ENCODE assay signal across 11 cellular contexts in the genomic region with DNA sequence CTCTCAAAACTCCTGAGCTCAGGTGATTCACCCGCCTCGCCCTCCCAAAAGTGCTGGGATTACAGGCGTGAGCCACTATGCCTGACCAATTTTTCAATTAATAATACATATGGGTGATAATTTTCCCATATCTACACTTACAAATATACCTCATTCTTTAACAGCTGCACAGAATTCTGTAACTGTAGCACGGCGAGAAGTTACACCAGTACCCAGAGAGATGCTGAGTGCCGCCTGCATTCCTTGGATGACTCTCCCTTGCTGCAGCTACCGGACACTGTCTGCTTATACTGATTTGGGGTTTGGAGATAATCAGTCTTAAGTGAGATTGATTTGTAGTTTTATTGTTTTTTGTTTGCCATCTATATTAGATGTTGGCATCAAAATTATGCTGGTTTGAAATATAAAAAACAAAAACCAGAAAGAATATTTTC. TPM values are rescaled to one million over a fixed set of nuclear protein-coding genes. Genes with fewer than 3 reads are reported as not detected.
DNase-seq lines count a peak whose midpoint lies in the region; ATAC-seq and TF ChIP-seq lines count a peak whose summit lies in the region.
"Had no signal": no experiment of that assay in that cellular context is flagged by ENCODE, and none has a peak within 500 bp of the region (broad histone marks: within the 10 kb centered on the region; RNA-seq: fewer than 3 reads in every experiment).

No MANE protein-coding gene starts in this region.

- no peak for DNase-seq in CD14-positive monocyte (ENCODE audit: low spot score)
- no peak for DNase-seq in effector memory CD8-positive, alpha-beta T cell
- DNase-seq in NCI-H2227 treated with DMSO at 0.1 percent for 48 hours (lab: John Stamatoyannopoulos, UW), result no peak
- DNase-seq in immature natural killer cell, result no peak
- no peak for DNase-seq in AG08396 (ENCODE audit: low spot score)
- DNase-seq: C1 segment of cervical spinal cord, HCEC 1CT had no signal

- peaks cover 29% of the 10 kb centered on the region in 2 donors for H3K36me3 Mint-ChIP-seq in CD14-positive monocyte
- peaks cover 22% of the 10 kb centered on the region for H3K36me3 Mint-ChIP-seq in effector memory CD8-positive, alpha-beta T cell (ENCODE audit: insufficient read depth)
- peaks cover 0 to 5% (median 3%) of the 10 kb centered on the region in 3 donors for H3K36me3 Mint-ChIP-seq in immature natural killer cell

- H3K27ac Mint-ChIP-seq in CD14-positive monocyte (peak overlapping the region in 6 of 7 donors; percentile 68 to 85 (median 79)), immature natural killer cell (no peak overlapping the region)
- peak overlapping the region; percentile 15 to 46 for H3K27ac Mint-ChIP-seq in effector memory CD8-positive, alpha-beta T cell

- H3K4me3 Mint-ChIP-seq in CD14-positive monocyte (peak overlapping the region; percentile 67 to 71), immature natural killer cell (no peak overlapping the region)
- H3K4me3 Mint-ChIP-seq in effector memory CD8-positive, alpha-beta T cell, result peak overlapping the region; percentile 11 to 24
- H3K4me3 Mint-ChIP-seq: brain had no signal

- TF ChIP-seq POLR2A in GM18505 (IDR thresholded peaks at IDR 0.05; ENCODE audit: borderline replicate concordance, extremely low read depth, insufficient read depth, insufficient read length), result no peak

- intact Hi-C loops in CD14-positive monocyte (cut with micrococcal nuclease), result no loop called here

- peaks cover 63% of the 10 kb centered on the region for H3K4me1 Mint-ChIP-seq in CD14-positive monocyte
- peaks cover 41 to 70% of the 10 kb centered on the region in 2 donors for H3K4me1 Mint-ChIP-seq in effector memory CD8-positive, alpha-beta T cell (ENCODE audit: low read depth in 2 of 2)
- peaks cover 42 to 77% of the 10 kb centered on the region in 2 donors for H3K4me1 Mint-ChIP-seq in immature natural killer cell

- no peak for TF ChIP-seq CTCF in CD14-positive monocyte (IDR thresholded peaks at IDR 0.05)

- no peaks in the 10 kb centered on the region for H3K27me3 Mint-ChIP-seq in CD14-positive monocyte (ENCODE audit: low read depth in 3 of 3)
- no peaks in the 10 kb centered on the region for H3K27me3 Mint-ChIP-seq in effector memory CD8-positive, alpha-beta T cell
- peaks cover 0 to 4% (median 2%) of the 10 kb centered on the region in 3 donors for H3K27me3 Mint-ChIP-seq in immature natural killer cell (ENCODE audit: low read depth in 3 of 3)

- H3K9me3 Mint-ChIP-seq in CD14-positive monocyte (peaks cover 0 to 2% (median 0%) of the 10 kb centered on the region in 7 donors), immature natural killer cell (no peaks in the 10 kb centered on the region)
- H3K9me3 Mint-ChIP-seq in effector memory CD8-positive, alpha-beta T cell, result no peaks in the 10 kb centered on the region

- ATAC-seq in GM19395 (IDR thresholded peaks at IDR 0.05; ENCODE audit: unreplicated experiment), result peak; percentile 27
- ATAC-seq in HG03432 (IDR thresholded peaks at IDR 0.05; ENCODE audit: unreplicated experiment), result peak; percentile 25
- no peak for ATAC-seq in effector memory CD8-positive, alpha-beta T cell (replicated peaks)
- no peak for ATAC-seq in GM18505 (IDR thresholded peaks at IDR 0.05; ENCODE audit: unreplicated experiment)

RNA-seq across cellular contexts. Expression of gene TIFA, which starts 5.8 kb away (rescaled TPM):
- polyA plus RNA-seq in CD14-positive monocyte (1 to 10 TPM; 4.4 to 6.3 TPM), immature natural killer cell (10 to 100 TPM; 17.2 to 28.0 (median 26.5) TPM)

RNA-seq across cellular contexts. Expression of gene ALPK1, which starts 17.3 kb away (rescaled TPM):
- polyA plus RNA-seq in CD14-positive monocyte (1 to 10 TPM; 5.3 to 8.1 TPM), immature natural killer cell (1 to 10 TPM in 1 of 3 donors, under 1 TPM in 1, not detected in 1; 0.32 to 1.3 TPM)

RNA-seq across cellular contexts. Expression of gene AP1AR, which starts 48.3 kb away (rescaled TPM):
- 10 to 100 TPM; 14.6 to 15.8 TPM for polyA plus RNA-seq in CD14-positive monocyte
- 10 to 100 TPM; 13.8 to 16.1 (median 14.0) TPM for polyA plus RNA-seq in immature natural killer cell

Comparison
In these comparisons a context has a peak if more than half of its experiments do, and no peak if none do; other contexts are left out.
1. H3K27ac Mint-ChIP-seq: peak in CD14-positive monocyte (6 of 7) and effector memory CD8-positive, alpha-beta T cell (2 of 2); none in immature natural killer cell (0 of 6).
2. H3K4me3 Mint-ChIP-seq: peak in CD14-positive monocyte (2 of 2) and effector memory CD8-positive, alpha-beta T cell (2 of 2); none in immature natural killer cell (0 of 5).
3. ATAC-seq: peak in GM19395 (single experiment) and HG03432 (single experiment); none in effector memory CD8-positive, alpha-beta T cell (single experiment) and GM18505 (single experiment).